Comparison of ENCODE assay signal across 7 cellular contexts in genomic region chr4:49235413-49236160, GRCh38.
A peak's percentile ranks its signal among the peaks of the same experiment; 100 is the strongest.
DNase-seq lines count a peak whose midpoint lies in the region; ATAC-seq, FAIRE-seq and TF ChIP-seq lines count a peak whose summit lies in the region.
"Not testable (repeated sequence)": the region's sequence is repeated elsewhere in the genome, so short reads cannot be mapped to it uniquely, and the experiment has no call there.

No MANE protein-coding gene starts in this region.

- not testable (repeated sequence) for H2AFZ ChIP-seq in trophoblast cell (ENCODE audit: insufficient read depth, low read length, poor library complexity)

- H4K12ac ChIP-seq in trophoblast cell (ENCODE audit: low read depth, low read length), result not testable (repeated sequence)

- not testable (repeated sequence) for TF ChIP-seq EP300 in esophagus muscularis mucosa (IDR thresholded peaks at IDR 0.05)

- not testable (repeated sequence) for H3K27ac Mint-ChIP-seq in activated CD4-positive, alpha-beta T cell treated with anti-CD3 and anti-CD28 coated beads, Interleukin-2, amount 10 ng/mL, durations not matched to agents 24 days and 14 days; chondrocyte (ENCODE audit: unreplicated experiment)

- not testable (repeated sequence) for H3K79me1 ChIP-seq in trophoblast cell (ENCODE audit: low read length)

- H3K36me3 ChIP-seq in bronchial epithelial cell (ENCODE audit: control insufficient read depth, insufficient read depth, low read length); esophagus muscularis mucosa; lung (ENCODE audit: control insufficient read depth in 2 of 2, insufficient read depth in 2 of 2, low read length in 2 of 2); trophoblast cell (ENCODE audit: control insufficient read depth in 1 of 2, insufficient read depth in 2 of 2, low read length in 2 of 2); spleen: not testable (repeated sequence)

- H3K4me1 Mint-ChIP-seq in activated CD4-positive, alpha-beta T cell treated with anti-CD3 and anti-CD28 coated beads, Interleukin-2, amount 10 ng/mL, durations not matched to agents 24 days and 14 days; chondrocyte (ENCODE audit: low read depth): not testable (repeated sequence)

- not testable (repeated sequence) for H4K91ac ChIP-seq in trophoblast cell (ENCODE audit: low read depth, low read length)

- TF ChIP-seq CTCF in bronchial epithelial cell (IDR thresholded peaks at IDR 0.05; ENCODE audit: insufficient read depth, low read length, severe bottlenecking); chondrocyte (IDR thresholded peaks at IDR 0.05); esophagus muscularis mucosa (IDR thresholded peaks at IDR 0.05); lung (IDR thresholded peaks at IDR 0.05; ENCODE audit: control extremely low read depth, extremely low read depth); spleen (IDR thresholded peaks at IDR 0.05 in 8 of 11, conservative IDR thresholded peaks at IDR 0.05 in 3 of 11): not testable (repeated sequence)

- not testable (repeated sequence) for H3K36me3 Mint-ChIP-seq in activated CD4-positive, alpha-beta T cell treated with anti-CD3 and anti-CD28 coated beads, Interleukin-2, amount 10 ng/mL, durations not matched to agents 24 days and 14 days (ENCODE audit: low read depth); chondrocyte (ENCODE audit: low read depth)

- H4K8ac ChIP-seq in trophoblast cell (ENCODE audit: low read depth, low read length), result not testable (repeated sequence)

- H3K18ac ChIP-seq in trophoblast cell (ENCODE audit: low read length), result not testable (repeated sequence)

- peaks cover 14% of the 10 kb centered on the region for H3K9me3 Mint-ChIP-seq in activated CD4-positive, alpha-beta T cell treated with anti-CD3 and anti-CD28 coated beads, Interleukin-2, amount 10 ng/mL, durations not matched to agents 24 days and 14 days
- H3K9me3 Mint-ChIP-seq in chondrocyte (ENCODE audit: low read depth), result peaks cover 20% of the 10 kb centered on the region

- not testable (repeated sequence) for TF ChIP-seq POLR2A in esophagus muscularis mucosa (IDR thresholded peaks at IDR 0.05; ENCODE audit: low read depth); spleen (IDR thresholded peaks at IDR 0.05)

- ATAC-seq in lung (ENCODE audit: insufficient read depth, low FRiP score), result not testable (repeated sequence)

- H3K27me3 Mint-ChIP-seq in activated CD4-positive, alpha-beta T cell treated with anti-CD3 and anti-CD28 coated beads, Interleukin-2, amount 10 ng/mL, durations not matched to agents 24 days and 14 days; chondrocyte (ENCODE audit: low read depth): not testable (repeated sequence)

- 84% methylated on average over 5 of the region's 8 CpGs for WGBS in esophagus muscularis mucosa
- 80 to 82% methylated on average over 7 of the region's 8 CpGs for WGBS in lung, 2 donors
- WGBS in trophoblast cell (ENCODE audit: extremely low coverage, insufficient coverage, insufficient read length), result no CpG with 5 or more reads among the region's 8 CpGs
- WGBS in spleen, 5 donors, result 75 to 94% (median 80%) methylated on average over 6 to 8 of the region's 8 CpGs

- H3K14ac ChIP-seq in trophoblast cell (ENCODE audit: low read length), result not testable (repeated sequence)

- H3K4me3 Mint-ChIP-seq in activated CD4-positive, alpha-beta T cell treated with anti-CD3 and anti-CD28 coated beads, Interleukin-2, amount 10 ng/mL, durations not matched to agents 24 days and 14 days; chondrocyte (ENCODE audit: unreplicated experiment): not testable (repeated sequence)

- not testable (repeated sequence) for H3K9ac ChIP-seq in trophoblast cell (ENCODE audit: low read length)

- not testable (repeated sequence) for H3K4ac ChIP-seq in trophoblast cell (ENCODE audit: low read depth, low read length)

- H3K27me3 ChIP-seq in bronchial epithelial cell (ENCODE audit: control insufficient read depth, insufficient read depth, low read length); esophagus muscularis mucosa; lung (ENCODE audit: control insufficient read depth, insufficient read depth); trophoblast cell (ENCODE audit: insufficient read depth, low read length); spleen (replicated peaks in 1 of 7): not testable (repeated sequence)

- peak; percentile 60 for FAIRE-seq in bronchial epithelial cell (lab: Jason Lieb, UNC)

- H2BK5ac ChIP-seq in trophoblast cell (ENCODE audit: low read depth, low read length, poor library complexity), result not testable (repeated sequence)

- H3K23ac ChIP-seq in trophoblast cell (ENCODE audit: low read length), result not testable (repeated sequence)

- H3K4me2 ChIP-seq in trophoblast cell (ENCODE audit: low read length), result not testable (repeated sequence)

- H3K9me3 ChIP-seq in esophagus muscularis mucosa; lung (ENCODE audit: control insufficient read depth in 2 of 2, insufficient read depth in 1 of 2, low read length in 1 of 2): not testable (repeated sequence)
- H3K9me3 ChIP-seq in trophoblast cell (ENCODE audit: insufficient read depth, low read depth, low read length) (peaks cover 24% of the 10 kb centered on the region), spleen (peaks cover 0 to 18% (median 6%) of the 10 kb centered on the region in 8 donors)

- DNase-seq in activated CD4-positive, alpha-beta T cell treated with anti-CD3 and anti-CD28 coated beads, Interleukin-2, amount 10 ng/mL, durations not matched to agents 24 days and 14 days, result peak; percentile 46
- not testable (repeated sequence) for DNase-seq in bronchial epithelial cell (ENCODE audit: low read depth); trophoblast cell
- DNase-seq in chondrocyte (ENCODE audit: low spot score) (peak; percentile 59), esophagus muscularis mucosa (ENCODE audit: extremely low spot score) (peak; percentile 70), lung (ENCODE audit: low spot score) (peak; percentile 26), spleen (peak; percentile 70)

- not testable (repeated sequence) for H3K27ac ChIP-seq in esophagus muscularis mucosa (replicated peaks in 1 of 4); lung (ENCODE audit: low read depth in 1 of 2, low read length in 1 of 2); trophoblast cell (ENCODE audit: low read depth, low read length); spleen

- not testable (repeated sequence) for H2BK12ac ChIP-seq in trophoblast cell (ENCODE audit: low read length)

- intact Hi-C loops in activated CD4-positive, alpha-beta T cell treated with anti-CD3 and anti-CD28 coated beads, Interleukin-2, amount 10 ng/mL, durations not matched to agents 24 days and 14 days (cut with micrococcal nuclease); esophagus muscularis mucosa (cut with DNase I); spleen (cut with DNase I; ENCODE audit: low total_unique reads): not testable (repeated sequence)

- not testable (repeated sequence) for H3K79me2 ChIP-seq in trophoblast cell (ENCODE audit: control insufficient read depth, insufficient read depth, low read length, poor library complexity)

- H2AK5ac ChIP-seq in trophoblast cell (ENCODE audit: low read length), result not testable (repeated sequence)

- H3K4me3 ChIP-seq in bronchial epithelial cell (ENCODE audit: low read depth, low read length); esophagus muscularis mucosa; lung; spleen: not testable (repeated sequence)
- peak overlapping the region; percentile 3 for H3K4me3 ChIP-seq in trophoblast cell (ENCODE audit: low read depth, low read length)

- not testable (repeated sequence) for H2BK120ac ChIP-seq in trophoblast cell (ENCODE audit: insufficient read depth, low read length, poor library complexity)

- H3K4me1 ChIP-seq in esophagus muscularis mucosa; lung (ENCODE audit: control insufficient read depth in 2 of 2, insufficient read depth in 2 of 2, low read length in 2 of 2); trophoblast cell (ENCODE audit: control insufficient read depth in 1 of 2, insufficient read depth in 2 of 2, low read length in 2 of 2); spleen: not testable (repeated sequence)
